In genomic region chr19:9009431-9009830, GRCh38 we compare ENCODE assay signal across 19 cellular contexts. TPM values are rescaled to one million over a fixed set of nuclear protein-coding genes. Genes with fewer than 3 reads are reported as not detected.
"Had no signal": no experiment of that assay in that cellular context is flagged by ENCODE, and none has a peak within 500 bp of the region (broad histone marks: within the 10 kb centered on the region; RNA-seq: fewer than 3 reads in every experiment).

No MANE protein-coding gene starts in this region.

- H3K4me3 ChIP-seq: dorsolateral prefrontal cortex, lower lobe of right lung, prostate gland, right lobe of liver, spleen had no signal

- H3K27ac Mint-ChIP-seq: naive B cell had no signal

- H3K9me3 ChIP-seq: esophagus squamous epithelium, lower lobe of right lung, prostate gland, right lobe of liver had no signal

- ATAC-seq: activated CD4-positive, CD25-positive, alpha-beta regulatory T cell treated with anti-CD3 and anti-CD28 coated beads, Interleukin-2, amount 50 U/mL, for 24 hours; foreskin keratinocyte had no signal

- H3K4me1 ChIP-seq: foreskin keratinocyte, lower lobe of right lung, prostate gland, right lobe of liver, spleen had no signal

- H3K27me3 ChIP-seq: right lobe of liver had no signal

- H3K27ac ChIP-seq: dorsolateral prefrontal cortex, esophagus squamous epithelium, foreskin keratinocyte, lower lobe of right lung, prostate gland, right lobe of liver, spleen had no signal

- H3K4me3 Mint-ChIP-seq: activated T-cell treated with anti-CD3 and anti-CD28 coated beads, Interleukin-2, amount 50 U/mL, for 4 hours; naive B cell had no signal

- H3K36me3 ChIP-seq: esophagus squamous epithelium, lower lobe of right lung, prostate gland, right lobe of liver, spleen had no signal

- H3K36me3 Mint-ChIP-seq: naive B cell had no signal

- DNase-seq: activated CD4-positive, alpha-beta T cell treated with anti-CD3 and anti-CD28 coated beads, Interleukin-2, amount 50 U/mL, for 4 hours; activated effector memory CD4-positive, alpha-beta T cell treated with anti-CD3 and anti-CD28 coated beads, Interleukin-2, amount 50 U/mL, for 16 hours; activated T-cell treated with anti-CD3 and anti-CD28 coated beads, Interleukin-2, amount 50 U/mL, for 4 hours; aorta; dorsolateral prefrontal cortex; esophagus squamous epithelium; foreskin keratinocyte; left cardiac atrium; lower lobe of right lung; naive B cell; right lobe of liver; spleen; stimulated activated CD4-positive, alpha-beta T cell treated with anti-CD3 and anti-CD28 coated beads, Interleukin-2, amount 100 ng/mL, for 24 hours; stimulated activated naive CD4-positive, alpha-beta T cell treated with Interleukin-2 at 50 U/mL for 16 hours; T-helper 2 cell had no signal

- FAIRE-seq: bronchial epithelial cell had no signal

RNA-seq across cellular contexts. Expression of gene MUC16, which starts 0.8 kb away (rescaled TPM):
- total RNA-seq: foreskin keratinocyte, temporal lobe had no signal
